ENCODE assay signal across 8 cellular contexts in the genomic region with DNA sequence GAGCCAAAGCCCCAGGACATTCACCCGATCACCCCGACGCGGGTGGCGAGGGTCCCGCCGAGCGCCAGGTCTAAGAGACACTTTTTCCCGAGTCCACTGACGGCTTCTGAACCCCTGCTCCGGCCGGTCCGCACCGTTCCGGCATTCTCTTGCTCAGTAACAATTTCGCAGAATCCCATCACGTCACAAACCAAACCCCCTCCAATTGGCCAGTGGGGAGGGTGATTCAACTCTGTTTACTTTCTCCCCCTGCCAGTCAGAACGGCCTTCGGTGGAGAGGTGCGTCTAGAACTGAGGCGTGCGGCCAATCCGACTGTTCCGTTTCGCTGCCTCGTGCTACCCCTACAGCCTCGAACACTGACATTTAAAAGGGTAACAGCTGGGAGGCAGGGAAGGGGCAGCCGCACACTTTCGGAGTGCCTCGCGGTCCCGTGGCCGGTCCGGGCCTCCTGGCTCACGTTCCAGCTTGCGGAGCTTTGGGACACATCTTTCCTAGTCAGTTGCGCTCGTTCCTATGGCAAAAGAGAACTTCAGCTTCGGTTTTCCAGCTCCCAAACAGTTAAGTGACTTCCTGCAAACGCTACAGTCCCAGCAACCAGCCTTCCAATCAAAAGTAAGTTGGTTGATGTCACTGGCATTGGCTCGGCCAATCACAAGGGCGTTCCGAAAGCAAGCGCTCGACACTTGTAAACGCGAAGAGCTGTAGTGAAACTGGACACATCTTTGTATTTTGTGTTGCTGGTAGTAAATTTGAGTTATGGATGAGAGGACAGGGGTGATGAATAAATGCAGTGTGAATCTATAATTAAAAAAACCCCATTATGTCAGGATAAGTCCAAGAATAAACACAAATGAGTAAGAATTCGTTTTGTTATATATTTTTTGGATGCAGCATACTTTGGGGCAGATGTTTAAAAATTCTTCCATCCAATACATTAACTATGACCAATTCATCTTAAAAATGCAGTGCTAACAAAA. TPM values are rescaled to one million over a fixed set of nuclear protein-coding genes. Genes with fewer than 3 reads are reported as not detected.
A peak's percentile ranks its signal among the peaks of the same experiment; 100 is the strongest.
DNase-seq lines count a peak whose midpoint lies in the region; ATAC-seq and TF ChIP-seq lines count a peak whose summit lies in the region.

A gene (minus strand): TSS at position 860 of the 978 bp plus-strand sequence. CDS start 1,294 bp downstream, outside the sequence.

- H3K9me3 Mint-ChIP-seq in activated CD8-positive, alpha-beta T cell treated with anti-CD3 and anti-CD28 coated beads for 36 hours: no peaks in the 10 kb centered on the region

- no peaks in the 10 kb centered on the region for H3K9me3 ChIP-seq in duodenal mucosa (ENCODE audit: control insufficient read depth in 1 of 2, low read length in 2 of 2)

- intact Hi-C loops in activated CD8-positive, alpha-beta T cell treated with anti-CD3 and anti-CD28 coated beads for 36 hours (cut with micrococcal nuclease): loop anchor here (5.0 to 10.0 kb wide), 3 partner anchors 77 to 1351 kb away; a partner anchor contains a TSS
- intact Hi-C loops in lower leg skin (cut with DNase I; ENCODE audit: low total_unique reads): no loop called here

- peak within 1 kb of the TSS; percentile 100 for H3K27ac Mint-ChIP-seq in activated CD8-positive, alpha-beta T cell treated with anti-CD3 and anti-CD28 coated beads for 36 hours

- H3K4me3 ChIP-seq in duodenal mucosa (ENCODE audit: low read depth in 1 of 2, low read length in 2 of 2) (peak within 1 kb of the TSS; percentile 78 to 98), lower leg skin (ENCODE audit: low read depth, poor library complexity, severe bottlenecking) (peak within 1 kb of the TSS; percentile 99)

- H3K9ac ChIP-seq in duodenal mucosa (ENCODE audit: low read depth in 1 of 2, low read length in 2 of 2): peak within 1 kb of the TSS; percentile 100

- peak; percentile 63 for ATAC-seq in GM19351 (IDR thresholded peaks at IDR 0.05; ENCODE audit: unreplicated experiment)
- peak; percentile 69 for ATAC-seq in HG03520 (IDR thresholded peaks at IDR 0.05; ENCODE audit: unreplicated experiment)
- peak; percentile 76 for ATAC-seq in activated CD8-positive, alpha-beta T cell treated with anti-CD3 and anti-CD28 coated beads for 36 hours

- no peaks in the 10 kb centered on the region for H3K27me3 ChIP-seq in duodenal mucosa (ENCODE audit: control insufficient read depth in 1 of 2, insufficient read depth in 2 of 2, low read length in 2 of 2)

- TF ChIP-seq CTCF in activated CD8-positive, alpha-beta T cell treated with anti-CD3 and anti-CD28 coated beads for 36 hours (IDR thresholded peaks at IDR 0.05): no peak
- peak in 1 of 3 donors; percentile 3 for TF ChIP-seq CTCF in lower leg skin (IDR thresholded peaks at IDR 0.05)

- TF ChIP-seq POLR2A in lower leg skin (IDR thresholded peaks at IDR 0.05): peak in 1 of 2 donors; percentile 72

- no peaks in the 10 kb centered on the region for H3K27me3 Mint-ChIP-seq in activated CD8-positive, alpha-beta T cell treated with anti-CD3 and anti-CD28 coated beads for 36 hours

- WGBS in lower leg skin, 2 donors: 1% methylated on average over 46 to 48 of the region's 48 CpGs

- DNase-seq in C1 segment of cervical spinal cord (lab: John Stamatoyannopoulos, UW) (peak; percentile 83 to 99 (median 97)), NCI-H82 treated with DMSO at 0.1 percent for 48 hours (lab: John Stamatoyannopoulos, UW; ENCODE audit: unreplicated experiment) (peak; percentile 81), lower leg skin (ENCODE audit: low spot score in 2 of 2) (peak; percentile 97 to 99)
- peak; percentile 97 for DNase-seq in activated CD8-positive, alpha-beta T cell treated with anti-CD3 and anti-CD28 coated beads for 36 hours
- peak; percentile 75 to 92 for DNase-seq in stimulated activated CD4-positive, alpha-beta T cell treated with anti-CD3 and anti-CD28 coated beads, Interleukin-4, amount 100 ng/mL, for 4 hours

- CTCF ChIA-PET in activated CD8-positive, alpha-beta T cell treated with anti-CD3 and anti-CD28 coated beads for 36 hours (lab: Charles Lee): interaction anchor here (0.6 to 2.1 kb wide), 4 partner anchors 9 to 188 kb away, joined by 3 to 11 read pairs (median 6); no protein-coding TSS in a partner anchor

- peak within 1 kb of the TSS; percentile 100 for H3K27ac ChIP-seq in duodenal mucosa (ENCODE audit: low read depth, low read length)

- peaks cover 42% of the 10 kb centered on the region for H3K4me1 Mint-ChIP-seq in activated CD8-positive, alpha-beta T cell treated with anti-CD3 and anti-CD28 coated beads for 36 hours (ENCODE audit: low read depth)

- peaks cover 27% of the 10 kb centered on the region for H3K36me3 Mint-ChIP-seq in activated CD8-positive, alpha-beta T cell treated with anti-CD3 and anti-CD28 coated beads for 36 hours (ENCODE audit: low read depth)

- H3K4me1 ChIP-seq in duodenal mucosa (ENCODE audit: control insufficient read depth in 1 of 2, insufficient read depth in 2 of 2, low read length in 2 of 2): peaks cover 28 to 35% of the 10 kb centered on the region in 2 donors

- peak within 1 kb of the TSS; percentile 98 for H3K4me3 Mint-ChIP-seq in activated CD8-positive, alpha-beta T cell treated with anti-CD3 and anti-CD28 coated beads for 36 hours

- H3K36me3 ChIP-seq in duodenal mucosa (ENCODE audit: control insufficient read depth in 1 of 2, insufficient read depth in 2 of 2, low read length in 2 of 2): no peaks in the 10 kb centered on the region

- POLR2A ChIA-PET in activated CD8-positive, alpha-beta T cell treated with anti-CD3 and anti-CD28 coated beads for 36 hours (lab: Charles Lee): interaction anchor here (0.9 kb wide), 1 partner anchor 188 kb away, joined by 3 read pairs; no protein-coding TSS in a partner anchor

RNA-seq across cellular contexts. Expression of the gene that starts here (rescaled TPM):
- 10 to 100 TPM; 19.0 to 20.1 TPM for total RNA-seq in activated CD8-positive, alpha-beta T cell treated with anti-CD3 and anti-CD28 coated beads for 36 hours
- total RNA-seq in lower leg skin: 100 to 1,000 TPM in 2 of 4 donors, 10 to 100 TPM in 2; 71.5 to 198 (median 104) TPM

Comparison
In these comparisons a context has a peak if more than half of its experiments do, and no peak if none do; other contexts are left out.
1. Peak in every context shown above with its lines: DNase-seq, ATAC-seq, H3K4me3 ChIP-seq and H3K27ac ChIP-seq.